Comparison of ENCODE assay signal across 10 cellular contexts in the genomic region with DNA sequence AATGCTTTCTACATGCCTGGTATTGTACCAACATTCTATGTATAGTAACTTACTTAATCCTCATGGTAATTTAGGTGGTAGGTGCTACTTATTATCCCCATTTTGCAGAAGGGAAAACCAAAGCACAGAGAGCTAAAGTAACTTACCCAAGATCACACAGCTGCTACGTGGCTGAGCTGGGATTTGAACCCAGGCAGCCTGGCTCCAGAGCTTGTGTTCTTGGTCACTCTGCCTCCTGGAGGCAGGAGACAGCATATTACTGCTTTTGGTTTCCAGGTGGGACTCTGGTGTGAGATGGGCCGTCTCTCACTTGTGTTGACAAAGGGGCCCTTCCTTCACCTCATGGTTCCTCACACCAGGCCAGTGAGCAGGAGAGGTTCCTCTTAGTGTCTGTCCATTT.
DNase-seq lines count a peak whose midpoint lies in the region; ATAC-seq and TF ChIP-seq lines count a peak whose summit lies in the region.
"Had no signal": no experiment of that assay in that cellular context is flagged by ENCODE, and none has a peak within 500 bp of the region (broad histone marks: within the 10 kb centered on the region; RNA-seq: fewer than 3 reads in every experiment).

No MANE protein-coding gene starts in this region.

- TF ChIP-seq EP300 in esophagus muscularis mucosa (IDR thresholded peaks at IDR 0.05) (no peak), sigmoid colon (IDR thresholded peaks at IDR 0.05) (no peak)

- peaks cover 93% of the 10 kb centered on the region for H3K79me2 ChIP-seq in DOHH2 (ENCODE audit: control insufficient read depth, low read length)

- 88% methylated on average over 2 of the region's 2 CpGs for WGBS in esophagus muscularis mucosa
- 73 to 75% methylated on average over 2 of the region's 2 CpGs for WGBS in sigmoid colon, 2 donors

- H3K4me1 ChIP-seq in DOHH2 (ENCODE audit: control insufficient read depth, low read length) (peaks cover 23% of the 10 kb centered on the region), esophagus muscularis mucosa (peaks cover 88 to 100% (median 96%) of the 10 kb centered on the region in 4 donors), sigmoid colon (peaks cover 0 to 100% (median 99%) of the 10 kb centered on the region in 4 donors)

- peak; percentile 24 for TF ChIP-seq CTCF in DOHH2 (IDR thresholded peaks at IDR 0.05; ENCODE audit: low read depth, low read length, poor library complexity, severe bottlenecking)
- TF ChIP-seq CTCF in esophagus muscularis mucosa (IDR thresholded peaks at IDR 0.05) = no peak
- no peak for TF ChIP-seq CTCF in sigmoid colon (IDR thresholded peaks at IDR 0.05)

- H3K36me3 ChIP-seq in DOHH2 (ENCODE audit: control insufficient read depth, low read length) (no peaks in the 10 kb centered on the region), esophagus muscularis mucosa (peaks cover 0 to 32% (median 3%) of the 10 kb centered on the region in 4 donors), sigmoid colon (no peaks in the 10 kb centered on the region)

- peak; percentile 11 for DNase-seq in NAMALWA (ENCODE audit: low spot score)
- DNase-seq in esophagus muscularis mucosa (ENCODE audit: extremely low spot score) = no peak
- DNase-seq in sigmoid colon = no peak
- DNase-seq in effector CD8-positive, alpha-beta T cell (lab: John Stamatoyannopoulos, UW) = no peak
- no peak for DNase-seq in NCI-H748 treated with DMSO at 0.1 percent for 48 hours (lab: John Stamatoyannopoulos, UW)
- DNase-seq: activated naive CD4-positive, alpha-beta T cell treated with anti-CD3 and anti-CD28 coated beads, Interleukin-2, amount 10 ng/mL, durations not matched to agents 7 days and 5 days; NCI-H226 had no signal

- ATAC-seq in HG02610 (IDR thresholded peaks at IDR 0.05; ENCODE audit: unreplicated experiment) (no peak), GM19023 (IDR thresholded peaks at IDR 0.05; ENCODE audit: unreplicated experiment) (no peak)

- no peaks in the 10 kb centered on the region for H3K9me2 ChIP-seq in DOHH2 (replicated peaks; ENCODE audit: control insufficient read depth, low read length)

- no peak overlapping the region for H3K27ac ChIP-seq in DOHH2 (ENCODE audit: low read depth, low read length)
- peak overlapping the region; percentile 59 to 76 (median 71) for H3K27ac ChIP-seq in esophagus muscularis mucosa (replicated peaks in 1 of 4)
- peak overlapping the region; percentile 60 to 96 (median 90) for H3K27ac ChIP-seq in sigmoid colon

- H3F3A ChIP-seq in DOHH2 (ENCODE audit: control insufficient read depth, insufficient read depth) = no peaks in the 10 kb centered on the region

- intact Hi-C loops in esophagus muscularis mucosa (cut with DNase I) (no loop called here), sigmoid colon (cut with DNase I) (loop anchor here (2.0 kb wide), 1 partner anchor 19 kb away; no protein-coding TSS in a partner anchor)

- H3K4me3 ChIP-seq in DOHH2 (ENCODE audit: low read length) (no peak overlapping the region), esophagus muscularis mucosa (no peak overlapping the region), sigmoid colon (no peak overlapping the region)

- peak overlapping the region; percentile 54; the same call in 1 of the 2 replicates for H3K4me2 ChIP-seq in DOHH2 (ENCODE audit: low read length)

- H3K9me3 ChIP-seq in DOHH2 (ENCODE audit: control insufficient read depth, insufficient read depth, low read length) (no peaks in the 10 kb centered on the region), esophagus muscularis mucosa (no peaks in the 10 kb centered on the region), sigmoid colon (no peaks in the 10 kb centered on the region)

- no peaks in the 10 kb centered on the region for H3K27me3 ChIP-seq in DOHH2 (ENCODE audit: control insufficient read depth, low read length)
- no peaks in the 10 kb centered on the region for H3K27me3 ChIP-seq in esophagus muscularis mucosa
- no peaks in the 10 kb centered on the region for H3K27me3 ChIP-seq in sigmoid colon

- TF ChIP-seq POLR2A in esophagus muscularis mucosa (IDR thresholded peaks at IDR 0.05; ENCODE audit: low read depth) (no peak), sigmoid colon (IDR thresholded peaks at IDR 0.05) (no peak)

- H4K20me1 ChIP-seq in DOHH2 (ENCODE audit: control insufficient read depth, insufficient read depth, low read depth, low read length) = peaks cover 20% of the 10 kb centered on the region; the same call in 1 of the 2 replicates
